8 cellular contexts compared by ENCODE assay signal in genomic region chr4:2787230-2788100, GRCh38. TPM values are rescaled to one million over a fixed set of nuclear protein-coding genes. Genes with fewer than 3 reads are reported as not detected.
DNase-seq lines count a peak whose midpoint lies in the region; ATAC-seq and TF ChIP-seq lines count a peak whose summit lies in the region.

No MANE protein-coding gene starts in this region.

- peaks cover 17% of the 10 kb centered on the region for H3K27me3 Mint-ChIP-seq in endodermal cell (ENCODE audit: insufficient read depth)

- H3K9me3 Mint-ChIP-seq in endodermal cell: no peaks in the 10 kb centered on the region

- no peak overlapping the region for H3K27ac Mint-ChIP-seq in endodermal cell

- H3K9ac ChIP-seq in endodermal cell (ENCODE audit: extremely low read depth, low read length, poor library complexity, severe bottlenecking): no peak overlapping the region

- H3K36me3 Mint-ChIP-seq in endodermal cell (ENCODE audit: low read depth): no peaks in the 10 kb centered on the region

- H3K4me3 ChIP-seq in endodermal cell (ENCODE audit: low read length): no peak overlapping the region

- no peaks in the 10 kb centered on the region for H3K27me3 ChIP-seq in endodermal cell (ENCODE audit: control insufficient read depth, insufficient read depth, low read length, poor library complexity, severe bottlenecking)

- peaks cover 31% of the 10 kb centered on the region for H3K4me1 Mint-ChIP-seq in endodermal cell

- WGBS in endodermal cell (ENCODE audit: insufficient coverage in 1 of 2, insufficient read length in 1 of 2), 2 experiments: 85 to 90% methylated on average over 13 to 18 of the region's 18 CpGs

- no peaks in the 10 kb centered on the region for H3K36me3 ChIP-seq in endodermal cell (ENCODE audit: control insufficient read depth, insufficient read depth, low read length)

- H3K4me3 Mint-ChIP-seq in endodermal cell: no peak overlapping the region

- TF ChIP-seq CTCF in endodermal cell (conservative IDR thresholded peaks at IDR 0.05): peak; percentile 35

- no peak overlapping the region for H3K27ac ChIP-seq in endodermal cell (ENCODE audit: low read depth, low read length)

- peak; percentile 64 for ATAC-seq in GM18873 (IDR thresholded peaks at IDR 0.05; ENCODE audit: low FRiP score, unreplicated experiment)
- ATAC-seq in HG02938 (IDR thresholded peaks at IDR 0.05; ENCODE audit: unreplicated experiment): peak; percentile 66

- H3K9me3 ChIP-seq in endodermal cell (ENCODE audit: control insufficient read depth, low read length): no peaks in the 10 kb centered on the region

- peaks cover 11% of the 10 kb centered on the region for H3K4me1 ChIP-seq in endodermal cell (ENCODE audit: control insufficient read depth, insufficient read depth, low read length)

- DNase-seq in SKM-1 treated with dmso at 0.1 percent for 144 hours (lab: John Stamatoyannopoulos, UW; ENCODE audit: unreplicated experiment) (peak; percentile 98), endodermal cell (peak; percentile 69), globus pallidus (ENCODE audit: low spot score) (no peak), HPDE6-E6E7 (ENCODE audit: extremely low spot score) (no peak), NCI-H82 treated with DMSO at 0.1 percent for 48 hours (lab: John Stamatoyannopoulos, UW; ENCODE audit: unreplicated experiment) (no peak)
- peak; percentile 44 for DNase-seq in stimulated activated CD4-positive, alpha-beta T cell treated with anti-CD3 and anti-CD28 coated beads, Interleukin-1b, Interleukin-23, amount 100 ng/mL, for 48 hours

RNA-seq across cellular contexts. Expression of gene SH3BP2, which starts 5.4 kb away (rescaled TPM):
- total RNA-seq in endodermal cell: 10 to 100 TPM; 40.5 to 43.8 TPM
- polyA plus RNA-seq in endodermal cell (2013, experiment 1 of 2): 28.2 TPM
- polyA plus RNA-seq in endodermal cell (2013, experiment 2 of 2): 21.3 TPM

RNA-seq across cellular contexts. Expression of gene TNIP2, which starts 31.3 kb away (rescaled TPM):
- 10 to 100 TPM; 33.1 to 36.5 TPM for total RNA-seq in endodermal cell
- 23.3 TPM for polyA plus RNA-seq in endodermal cell (2013, experiment 1 of 2)
- 22.1 TPM for polyA plus RNA-seq in endodermal cell (2013, experiment 2 of 2)

RNA-seq across cellular contexts. Expression of gene ADD1, which starts 56.2 kb away (rescaled TPM):
- 100 to 1,000 TPM; 231 to 257 TPM for total RNA-seq in endodermal cell
- 244 TPM for polyA plus RNA-seq in endodermal cell (2013, experiment 1 of 2)
- 230 TPM for polyA plus RNA-seq in endodermal cell (2013, experiment 2 of 2)

Comparison
In these comparisons a context has a peak if more than half of its experiments do, and no peak if none do; other contexts are left out.
1. DNase-seq: peak in SKM-1 treated with dmso at 0.1 percent for 144 hours (single experiment), endodermal cell (single experiment) and stimulated activated CD4-positive, alpha-beta T cell treated with anti-CD3 and anti-CD28 coated beads, Interleukin-1b, Interleukin-23, amount 100 ng/mL, for 48 hours (single experiment); none in globus pallidus (single experiment), HPDE6-E6E7 (single experiment) and NCI-H82 treated with DMSO at 0.1 percent for 48 hours (single experiment).